ENCODE assay signal across 24 cellular contexts in the genomic region with DNA sequence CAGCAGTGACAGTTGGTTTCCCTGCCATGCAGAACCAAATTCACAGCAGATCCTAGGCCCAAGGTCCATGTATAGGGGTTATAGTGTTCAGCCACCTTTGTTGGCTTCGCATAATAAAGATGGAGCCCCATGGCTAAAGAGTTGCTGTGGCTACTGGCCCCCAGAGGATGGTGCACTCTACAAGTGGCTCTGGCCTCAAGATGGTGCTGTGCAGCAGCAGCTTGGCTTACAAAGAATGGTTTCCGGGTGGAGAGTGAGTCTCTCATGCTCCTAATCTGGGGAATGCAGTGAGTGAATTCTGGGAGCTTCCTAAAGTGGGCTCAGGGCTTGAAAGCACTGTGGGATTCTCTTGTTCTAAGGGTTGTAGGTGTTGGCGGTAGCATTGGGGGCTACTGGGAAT.
A peak's percentile ranks its signal among the peaks of the same experiment; 100 is the strongest.
DNase-seq lines count a peak whose midpoint lies in the region; ATAC-seq lines count a peak whose summit lies in the region.
"Had no signal": no experiment of that assay in that cellular context is flagged by ENCODE, and none has a peak within 500 bp of the region (broad histone marks: within the 10 kb centered on the region; RNA-seq: fewer than 3 reads in every experiment).

No MANE protein-coding gene starts in this region.

- no peak overlapping the region for H4K8ac ChIP-seq in mesendoderm (ENCODE audit: low read depth, low read length)

- no peaks in the 10 kb centered on the region for H3K79me2 ChIP-seq in mesendoderm (ENCODE audit: control insufficient read depth, insufficient read depth, low read length)

- peak; percentile 45 for ATAC-seq in HG02798 (IDR thresholded peaks at IDR 0.05; ENCODE audit: poor library complexity, unreplicated experiment)
- ATAC-seq: foreskin keratinocyte, right lobe of liver, SK-N-SH treated with all-trans-retinoic acid at 6 μM for 48 hours had no signal

- no peak overlapping the region for H2BK15ac ChIP-seq in mesendoderm (replicated peaks; ENCODE audit: low read depth)

- DNase-seq in DMS 273 (lab: John Stamatoyannopoulos, UW; ENCODE audit: unreplicated experiment) = peak; percentile 24
- DNase-seq in DMS 273 treated with DMSO at 0.1 percent for 48 hours (lab: John Stamatoyannopoulos, UW) = no peak
- peak; percentile 10 for DNase-seq in SHP77 treated with DMSO at 0.1 percent for 48 hours (lab: John Stamatoyannopoulos, UW)
- peak; percentile 63 for DNase-seq in mesendoderm
- no peak for DNase-seq in hepatic stellate cell (ENCODE audit: low spot score)
- DNase-seq in NCI-H1417 treated with DMSO at 0.1 percent for 48 hours (lab: John Stamatoyannopoulos, UW) = no peak
- no peak for DNase-seq in dedifferentiated amniotic fluid mesenchymal stem cell (ENCODE audit: extremely low spot score)
- DNase-seq: 8988T; activated B cell treated with CpG ODN at 0.5 μM for 24 hours; activated CD4-positive, alpha-beta memory T cell treated with anti-CD3 and anti-CD28 coated beads for 36 hours; activated T-cell treated with anti-CD3 and anti-CD28 coated beads for 4 hours; foreskin keratinocyte; hippocampal formation; naive B cell; NCI-H187; NCI-H226; NK-92 treated with Interleukin-12 subunit alpha and Interleukin-12 subunit beta, amount 100 ng/mL, for 24 hours; ovary; substantia nigra; uterus had no signal

- H3K27ac ChIP-seq in mesendoderm (ENCODE audit: low read depth, low read length) = no peak overlapping the region
- H3K27ac ChIP-seq: foreskin keratinocyte, ovary, right lobe of liver, uterus had no signal

- H3K79me1 ChIP-seq in mesendoderm (ENCODE audit: low read length) = no peaks in the 10 kb centered on the region

- H4K5ac ChIP-seq in mesendoderm (ENCODE audit: low read length) = no peak overlapping the region

- no peak overlapping the region for H2BK5ac ChIP-seq in mesendoderm (ENCODE audit: low read length)

- no peak overlapping the region for H3K4me2 ChIP-seq in mesendoderm (ENCODE audit: low read length)

- no peak overlapping the region for H2AK5ac ChIP-seq in mesendoderm (ENCODE audit: low read length)

- no peak overlapping the region for H3K4me3 ChIP-seq in mesendoderm (ENCODE audit: low read length)
- H3K4me3 ChIP-seq: ovary, right lobe of liver, uterus had no signal

- no peak overlapping the region for H3K56ac ChIP-seq in mesendoderm (ENCODE audit: low read length)

- H3K36me3 ChIP-seq in mesendoderm (ENCODE audit: control insufficient read depth, insufficient read depth, low read length) = no peaks in the 10 kb centered on the region
- H3K36me3 ChIP-seq: ovary, right lobe of liver, uterus had no signal

- WGBS in mesendoderm (ENCODE audit: extremely low coverage, insufficient coverage, low lambda C conversion rate) = no CpG with 5 or more reads among the region's 3 CpGs

- no peak overlapping the region for H3K23ac ChIP-seq in mesendoderm (ENCODE audit: low read length)

- H3K18ac ChIP-seq in mesendoderm (ENCODE audit: low read length) = no peak overlapping the region

- no peak overlapping the region for H3K4ac ChIP-seq in mesendoderm (ENCODE audit: low read depth, low read length)

- no peak overlapping the region for H2BK120ac ChIP-seq in mesendoderm (ENCODE audit: low read depth, low read length)

- no peaks in the 10 kb centered on the region for H3K27me3 ChIP-seq in mesendoderm (ENCODE audit: insufficient read depth, low read length, poor library complexity)
- H3K27me3 ChIP-seq: foreskin keratinocyte, ovary, right lobe of liver, uterus had no signal

- no peak overlapping the region for H3K9ac ChIP-seq in mesendoderm (ENCODE audit: low read length)

- no peaks in the 10 kb centered on the region for H3K4me1 ChIP-seq in mesendoderm (ENCODE audit: control insufficient read depth, low read depth, low read length)
- H3K4me1 ChIP-seq: Caco-2, foreskin keratinocyte, right lobe of liver, uterus had no signal

Comparison
In these comparisons a context has a peak if more than half of its experiments do, and no peak if none do; other contexts are left out.
1. DNase-seq: peak in DMS 273 (single experiment), SHP77 treated with DMSO at 0.1 percent for 48 hours (single experiment) and mesendoderm (single experiment); none in DMS 273 treated with DMSO at 0.1 percent for 48 hours (single experiment), hepatic stellate cell (single experiment), NCI-H1417 treated with DMSO at 0.1 percent for 48 hours (single experiment) and dedifferentiated amniotic fluid mesenchymal stem cell (single experiment).